Comparison of ENCODE assay signal across 21 cellular contexts in genomic region chr20:64119301-64119680, GRCh38. TPM values are rescaled to one million over a fixed set of nuclear protein-coding genes. Genes with fewer than 3 reads are reported as not detected.
DNase-seq lines count a peak whose midpoint lies in the region; ATAC-seq and FAIRE-seq lines count a peak whose summit lies in the region.
"Had no signal": no experiment of that assay in that cellular context is flagged by ENCODE, and none has a peak within 500 bp of the region (broad histone marks: within the 10 kb centered on the region; RNA-seq: fewer than 3 reads in every experiment).

No MANE protein-coding gene starts in this region.

- DNase-seq in activated CD4-positive, alpha-beta T cell treated with anti-CD3 and anti-CD28 coated beads, Interleukin-2, amount 10 ng/mL, durations not matched to agents 24 days and 14 days = peak; percentile 56
- DNase-seq in activated CD4-positive, alpha-beta T cell treated with anti-CD3 and anti-CD28 coated beads for 4 hours = no peak
- no peak for DNase-seq in T-helper 17 cell
- peak; percentile 84 for DNase-seq in mesenteric fat pad (ENCODE audit: low spot score)
- DNase-seq in RCC 7860 (ENCODE audit: low spot score) = no peak
- DNase-seq: activated gamma-delta T cell treated with Interleukin-2 at 50 U/mL for 16 hours; DMS153; KBM-7; NCI-H2029; SHP77; stimulated activated CD4-positive, alpha-beta T cell treated with anti-CD3 and anti-CD28 coated beads, Interleukin-1b, Interleukin-23, amount 100 ng/mL, for 48 hours; stimulated activated naive CD8-positive, alpha-beta T cell treated with anti-CD3 and anti-CD28 coated beads, Interleukin-15, amount 100 ng/mL, for 72 hours had no signal

- no peaks in the 10 kb centered on the region for H3K9me3 Mint-ChIP-seq in activated CD4-positive, alpha-beta T cell treated with anti-CD3 and anti-CD28 coated beads, Interleukin-2, amount 10 ng/mL, durations not matched to agents 24 days and 14 days
- H3K9me3 Mint-ChIP-seq: CD14-positive monocyte; stimulated activated naive CD8-positive, alpha-beta T cell treated with anti-CD3 and anti-CD28 coated beads, Interleukin-15, amount 100 ng/mL, for 72 hours; type B pancreatic cell had no signal

- no peak overlapping the region for H3K4me3 Mint-ChIP-seq in activated CD4-positive, alpha-beta T cell treated with anti-CD3 and anti-CD28 coated beads, Interleukin-2, amount 10 ng/mL, durations not matched to agents 24 days and 14 days
- H3K4me3 Mint-ChIP-seq in T-helper 17 cell = no peak overlapping the region
- H3K4me3 Mint-ChIP-seq: WTC11 had no signal

- H3K9me3 ChIP-seq in T-helper 17 cell (ENCODE audit: control insufficient read depth, low read length, poor library complexity, severe bottlenecking) = no peaks in the 10 kb centered on the region

- FAIRE-seq in RCC 7860 (lab: Jason Lieb, UNC) = no peak
- FAIRE-seq: astrocyte had no signal

- no peak for ATAC-seq in T-helper 17 cell
- no peak for ATAC-seq in HG03442 (IDR thresholded peaks at IDR 0.05; ENCODE audit: unreplicated experiment)

- intact Hi-C loops in activated CD4-positive, alpha-beta T cell treated with anti-CD3 and anti-CD28 coated beads, Interleukin-2, amount 10 ng/mL, durations not matched to agents 24 days and 14 days (cut with micrococcal nuclease) = no loop called here

- peaks cover 11% of the 10 kb centered on the region for H3K27me3 Mint-ChIP-seq in activated CD4-positive, alpha-beta T cell treated with anti-CD3 and anti-CD28 coated beads, Interleukin-2, amount 10 ng/mL, durations not matched to agents 24 days and 14 days
- H3K27me3 Mint-ChIP-seq in T-helper 17 cell = peaks cover 11% of the 10 kb centered on the region

- H3K4me1 Mint-ChIP-seq in activated CD4-positive, alpha-beta T cell treated with anti-CD3 and anti-CD28 coated beads, Interleukin-2, amount 10 ng/mL, durations not matched to agents 24 days and 14 days = peaks cover 9% of the 10 kb centered on the region
- peaks cover 10% of the 10 kb centered on the region for H3K4me1 Mint-ChIP-seq in T-helper 17 cell

- no peak overlapping the region for H3K27ac Mint-ChIP-seq in activated CD4-positive, alpha-beta T cell treated with anti-CD3 and anti-CD28 coated beads, Interleukin-2, amount 10 ng/mL, durations not matched to agents 24 days and 14 days
- peak overlapping the region; percentile 93 for H3K27ac Mint-ChIP-seq in T-helper 17 cell
- H3K27ac Mint-ChIP-seq: CD14-positive monocyte had no signal

- H3K36me3 Mint-ChIP-seq in activated CD4-positive, alpha-beta T cell treated with anti-CD3 and anti-CD28 coated beads, Interleukin-2, amount 10 ng/mL, durations not matched to agents 24 days and 14 days (ENCODE audit: low read depth) = no peaks in the 10 kb centered on the region
- peaks cover 2% of the 10 kb centered on the region for H3K36me3 Mint-ChIP-seq in T-helper 17 cell (ENCODE audit: low read depth)
- H3K36me3 Mint-ChIP-seq: CD14-positive monocyte, type B pancreatic cell, WTC11 had no signal

RNA-seq across cellular contexts. Expression of gene NPBWR2, which starts 11.9 kb away (rescaled TPM):
- total RNA-seq in activated CD4-positive, alpha-beta T cell treated with anti-CD3 and anti-CD28 coated beads, Interleukin-2, amount 10 ng/mL, durations not matched to agents 24 days and 14 days = not detected in 2 replicates
- total RNA-seq in T-helper 17 cell (not detected), mesenteric fat pad (not detected)
- total RNA-seq: A673; astrocyte; lung; NCI-H460; T-helper 1 cell treated with Interleukin-12 subunit alpha and Interleukin-12 subunit beta and Interleukin-4 antibody, amounts not matched to agents 30 ng/mL and 1 ng/mL, for 36 hours; WTC11 had no signal

RNA-seq across cellular contexts. Expression of gene LKAAEAR1, which starts 35.1 kb away (rescaled TPM):
- 0.23 TPM in 1 of 2 replicates, not detected in the other for total RNA-seq in activated CD4-positive, alpha-beta T cell treated with anti-CD3 and anti-CD28 coated beads, Interleukin-2, amount 10 ng/mL, durations not matched to agents 24 days and 14 days
- total RNA-seq in T-helper 17 cell (not detected), mesenteric fat pad (not detected)
- total RNA-seq: astrocyte; NCI-H460; T-helper 1 cell treated with Interleukin-12 subunit alpha and Interleukin-12 subunit beta and Interleukin-4 antibody, amounts not matched to agents 30 ng/mL and 1 ng/mL, for 36 hours had no signal

RNA-seq across cellular contexts. Expression of gene OPRL1, which starts 39.4 kb away (rescaled TPM):
- 0.23 and 0.28 TPM in 2 replicates for total RNA-seq in activated CD4-positive, alpha-beta T cell treated with anti-CD3 and anti-CD28 coated beads, Interleukin-2, amount 10 ng/mL, durations not matched to agents 24 days and 14 days
- total RNA-seq in T-helper 17 cell (1 to 10 TPM; 1.4 to 2.7 TPM), mesenteric fat pad (1.3 TPM)

RNA-seq across cellular contexts. Expression of gene RGS19, which starts 40.0 kb away (rescaled TPM):
- total RNA-seq in activated CD4-positive, alpha-beta T cell treated with anti-CD3 and anti-CD28 coated beads, Interleukin-2, amount 10 ng/mL, durations not matched to agents 24 days and 14 days = 50.0 TPM in 2 replicates
- total RNA-seq in T-helper 17 cell (10 to 100 TPM; 42.8 to 50.9 TPM), mesenteric fat pad (29.0 TPM)

RNA-seq across cellular contexts. Expression of gene MYT1, which starts 45.0 kb away (rescaled TPM):
- total RNA-seq in activated CD4-positive, alpha-beta T cell treated with anti-CD3 and anti-CD28 coated beads, Interleukin-2, amount 10 ng/mL, durations not matched to agents 24 days and 14 days = not detected in 2 replicates
- not detected for total RNA-seq in T-helper 17 cell
- total RNA-seq in mesenteric fat pad = not detected
- total RNA-seq: A673; astrocyte; NCI-H460; T-helper 1 cell treated with Interleukin-12 subunit alpha and Interleukin-12 subunit beta and Interleukin-4 antibody, amounts not matched to agents 30 ng/mL and 1 ng/mL, for 36 hours had no signal

Comparison
In these comparisons a context has a peak if more than half of its experiments do, and no peak if none do; other contexts are left out.
1. DNase-seq: peak in activated CD4-positive, alpha-beta T cell treated with anti-CD3 and anti-CD28 coated beads, Interleukin-2, amount 10 ng/mL, durations not matched to agents 24 days and 14 days (single experiment) and mesenteric fat pad (single experiment); none in activated CD4-positive, alpha-beta T cell treated with anti-CD3 and anti-CD28 coated beads for 4 hours (0 of 2), T-helper 17 cell (0 of 3) and RCC 7860 (single experiment).